In the genomic region with DNA sequence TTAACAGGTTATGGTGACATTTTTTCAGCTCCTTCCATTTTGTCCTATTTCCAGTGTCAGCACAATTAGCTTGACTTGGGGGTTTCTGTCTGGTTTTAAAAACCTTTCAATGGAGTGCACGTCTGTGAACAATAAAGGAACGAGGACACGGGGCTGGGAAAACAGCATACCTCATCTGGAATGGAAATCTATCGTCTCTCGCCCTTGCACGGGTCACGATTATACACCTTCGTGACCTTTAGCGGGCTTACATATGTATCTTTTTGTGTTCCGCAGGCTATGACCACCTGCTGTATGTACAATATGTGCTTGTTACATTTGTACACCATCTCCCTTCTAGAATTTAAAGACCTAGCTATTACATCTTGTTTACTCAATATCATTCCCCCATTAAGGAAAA, we compare ENCODE assay signal across 1 cellular context.
TF ChIP-seq lines count a peak whose summit lies in the region.

No MANE protein-coding gene starts in this region.

TF ChIP-seq in IMR-90, 13 proteins besides CTCF, POLR2A, EP300 and RAD21 (continued from another document):
- TF ChIP-seq MAFK (IDR thresholded peaks at IDR 0.05; ENCODE audit: low read depth, low read length) (no peak; the same call in 1 of the 2 replicates), MAZ (IDR thresholded peaks at IDR 0.05; ENCODE audit: borderline replicate concordance, low read depth, low read length) (no peak)
